Comparison of ENCODE assay signal across 12 cellular contexts in the genomic region with DNA sequence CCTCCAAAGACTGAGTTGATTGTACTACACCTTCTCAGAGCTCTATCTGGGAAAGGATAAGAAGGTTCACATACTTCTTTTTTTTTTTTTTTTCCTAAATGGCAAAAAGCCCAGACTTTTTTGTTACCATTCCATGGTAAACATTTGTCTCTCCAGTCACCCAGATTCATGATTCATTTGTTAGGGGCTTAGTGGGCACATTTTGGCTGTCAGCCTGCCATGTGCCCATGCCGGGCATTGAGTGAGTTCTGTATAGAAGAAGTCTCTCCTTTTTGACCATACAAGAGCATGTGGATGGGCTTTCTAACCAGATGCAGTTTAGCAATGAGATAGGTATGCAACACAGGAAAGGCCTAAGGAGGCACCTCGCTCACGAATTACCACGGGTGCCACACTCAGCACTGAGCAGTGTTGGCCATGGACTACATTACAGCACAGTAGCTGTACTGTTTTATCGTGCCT.
DNase-seq lines count a peak whose midpoint lies in the region; ATAC-seq and TF ChIP-seq lines count a peak whose summit lies in the region.
"Had no signal": no experiment of that assay in that cellular context is flagged by ENCODE, and none has a peak within 500 bp of the region (broad histone marks: within the 10 kb centered on the region; RNA-seq: fewer than 3 reads in every experiment).

No MANE protein-coding gene starts in this region.

- no peaks in the 10 kb centered on the region for H3K36me3 ChIP-seq in GM23338 (ENCODE audit: insufficient read depth)
- H3K36me3 ChIP-seq in SK-N-SH (replicated peaks in 1 of 2; ENCODE audit: control insufficient read depth in 1 of 2, insufficient read depth in 2 of 2, low read length in 1 of 2): no peaks in the 10 kb centered on the region
- H3K36me3 ChIP-seq in skeletal muscle satellite cell (ENCODE audit: insufficient read depth, low read length): no peaks in the 10 kb centered on the region
- H3K36me3 ChIP-seq in tibial nerve: no peaks in the 10 kb centered on the region
- H3K36me3 ChIP-seq: right atrium auricular region had no signal

- no peak overlapping the region for H3K27ac Mint-ChIP-seq in GM23338
- no peak overlapping the region for H3K27ac Mint-ChIP-seq in progenitor cell of endocrine pancreas

- H3K9me2 ChIP-seq in GM23338 (ENCODE audit: insufficient read depth) (peaks cover 15% of the 10 kb centered on the region), SK-N-SH (no peaks in the 10 kb centered on the region)

- no peak for TF ChIP-seq RAD21 in SK-N-SH (IDR thresholded peaks at IDR 0.05; ENCODE audit: low read length)

- H3K9me3 ChIP-seq in SK-N-SH (no peaks in the 10 kb centered on the region), skeletal muscle satellite cell (replicated peaks; ENCODE audit: low read length) (no peaks in the 10 kb centered on the region), tibial nerve (peaks cover 0 to 4% (median 0%) of the 10 kb centered on the region in 4 donors)
- H3K9me3 ChIP-seq: right atrium auricular region had no signal

- peaks cover 2% of the 10 kb centered on the region for H3K27me3 Mint-ChIP-seq in GM23338 (ENCODE audit: insufficient read depth, low read depth, poor library complexity)
- H3K27me3 Mint-ChIP-seq in progenitor cell of endocrine pancreas: no peaks in the 10 kb centered on the region

- no peak for TF ChIP-seq POLR2A in tibial nerve (IDR thresholded peaks at IDR 0.05)

- H3F3A ChIP-seq in GM23338 (replicated peaks; ENCODE audit: low read depth): no peaks in the 10 kb centered on the region
- H3F3A ChIP-seq in SK-N-SH (replicated peaks; ENCODE audit: insufficient read depth): peaks cover 19% of the 10 kb centered on the region

- peaks cover 18% of the 10 kb centered on the region for H3K9me3 Mint-ChIP-seq in GM23338
- peaks cover 4% of the 10 kb centered on the region for H3K9me3 Mint-ChIP-seq in progenitor cell of endocrine pancreas (ENCODE audit: low read depth)

- H3K27me3 ChIP-seq in GM23338 (ENCODE audit: insufficient read depth) (no peaks in the 10 kb centered on the region), SK-N-SH (ENCODE audit: insufficient read depth) (no peaks in the 10 kb centered on the region), skeletal muscle satellite cell (ENCODE audit: control insufficient read depth, insufficient read depth, low read length) (no peaks in the 10 kb centered on the region), tibial nerve (no peaks in the 10 kb centered on the region)
- H3K27me3 ChIP-seq: right atrium auricular region had no signal

- peak in 1 of 2 experiments; percentile 80; a peak in 2 of 4 replicates for TF ChIP-seq EP300 in SK-N-SH (IDR thresholded peaks at IDR 0.05; ENCODE audit: borderline replicate concordance in 1 of 2, low read depth in 1 of 2, low read length in 1 of 2)
- TF ChIP-seq EP300 in tibial nerve (IDR thresholded peaks at IDR 0.05): no peak

- H3K4me2 ChIP-seq in GM23338 (no peak overlapping the region), SK-N-SH (peak overlapping the region; percentile 45), skeletal muscle satellite cell (ENCODE audit: low read length) (peak overlapping the region; percentile 32)

- DNase-seq in GM23338 (ENCODE audit: low spot score): no peak
- no peak for DNase-seq in SK-N-SH
- peak; percentile 53 for DNase-seq in fibroblast of gingiva (ENCODE audit: low read depth)
- no peak for DNase-seq in NCI-H1436 treated with DMSO at 0.1 percent for 48 hours (lab: John Stamatoyannopoulos, UW)
- no peak for DNase-seq in effector CD8-positive, alpha-beta T cell (lab: John Stamatoyannopoulos, UW)
- DNase-seq in progenitor cell of endocrine pancreas (ENCODE audit: low spot score, unreplicated experiment): no peak
- no peak for DNase-seq in tibial nerve (ENCODE audit: low spot score in 2 of 2)
- DNase-seq: activated CD8-positive, alpha-beta memory T cell treated with anti-CD3 and anti-CD28 coated beads for 24 hours; NCI-H510A treated with DMSO at 0.1 percent for 48 hours had no signal

- no peak for TF ChIP-seq CTCF in GM23338 (conservative IDR thresholded peaks at IDR 0.05; ENCODE audit: low read depth in 2 of 2)
- TF ChIP-seq CTCF in SK-N-SH (IDR thresholded peaks at IDR 0.05): no peak
- no peak for TF ChIP-seq CTCF in progenitor cell of endocrine pancreas (IDR thresholded peaks at IDR 0.05; ENCODE audit: unreplicated experiment)
- TF ChIP-seq CTCF in tibial nerve (IDR thresholded peaks at IDR 0.05): no peak

- H3K4me1 ChIP-seq in GM23338 (ENCODE audit: insufficient read depth): no peaks in the 10 kb centered on the region
- H3K4me1 ChIP-seq in SK-N-SH (ENCODE audit: control insufficient read depth in 1 of 2, insufficient read depth in 2 of 2, low read depth in 1 of 2, low read length in 1 of 2): peaks cover 0 to 7% of the 10 kb centered on the region in 2 experiments; a peak in 1 of 4 replicates
- H3K4me1 ChIP-seq in skeletal muscle satellite cell (ENCODE audit: control insufficient read depth, insufficient read depth, low read length): peaks cover 20% of the 10 kb centered on the region
- no peaks in the 10 kb centered on the region for H3K4me1 ChIP-seq in tibial nerve
- H3K4me1 ChIP-seq: right atrium auricular region had no signal

- H3K4me1 Mint-ChIP-seq in GM23338 (no peaks in the 10 kb centered on the region), progenitor cell of endocrine pancreas (ENCODE audit: low read depth) (no peaks in the 10 kb centered on the region)

- H3K79me2 ChIP-seq in GM23338 (replicated peaks; ENCODE audit: insufficient read depth) (no peaks in the 10 kb centered on the region), SK-N-SH (ENCODE audit: insufficient read depth) (no peaks in the 10 kb centered on the region)

- H3K36me3 Mint-ChIP-seq in GM23338 (ENCODE audit: low read depth): peaks cover 12% of the 10 kb centered on the region
- no peaks in the 10 kb centered on the region for H3K36me3 Mint-ChIP-seq in progenitor cell of endocrine pancreas (ENCODE audit: insufficient read depth)

- ATAC-seq in GM23338: no peak

- POLR2A ChIA-PET in SK-N-SH (lab: Yijun Ruan, JAX): no interaction called here

- H3K27ac ChIP-seq in GM23338 (ENCODE audit: low read depth) (no peak overlapping the region), SK-N-SH (ENCODE audit: low read depth in 2 of 2, low read length in 1 of 2) (peak overlapping the region; percentile 70 to 71; a peak in 3 of 4 replicates), tibial nerve (no peak overlapping the region)
- H3K27ac ChIP-seq: right atrium auricular region had no signal

- H3K9ac ChIP-seq in SK-N-SH (no peak overlapping the region; the same call in 1 of the 2 replicates), skeletal muscle satellite cell (ENCODE audit: low read depth, low read length) (peak overlapping the region; percentile 39)

- H4K20me1 ChIP-seq in GM23338 (replicated peaks; ENCODE audit: insufficient read depth) (no peaks in the 10 kb centered on the region), SK-N-SH (ENCODE audit: insufficient read depth) (no peaks in the 10 kb centered on the region)

- 8% methylated on average over 5 of the region's 5 CpGs for WGBS in SK-N-SH (ENCODE audit: low lambda C conversion rate)
- 62 to 78% methylated on average over 5 of the region's 5 CpGs for WGBS in tibial nerve, 2 donors

- CTCF ChIA-PET in SK-N-SH (lab: Yijun Ruan, JAX): no interaction called here

- H2AFZ ChIP-seq in GM23338: peak overlapping the region; percentile 8; the same call in 1 of the 2 replicates
- no peak overlapping the region; the same call in 1 of the 2 replicates for H2AFZ ChIP-seq in SK-N-SH (ENCODE audit: low read depth)

- H3K4me3 ChIP-seq in GM23338 (no peak overlapping the region), SK-N-SH (ENCODE audit: low read depth in 2 of 2, low read length in 1 of 2) (no peak overlapping the region), skeletal muscle satellite cell (ENCODE audit: low read length) (peak overlapping the region; percentile 11), tibial nerve (no peak overlapping the region)
- H3K4me3 ChIP-seq: lung, right atrium auricular region had no signal

- H3K4me3 Mint-ChIP-seq in GM23338: no peak overlapping the region
- no peak overlapping the region for H3K4me3 Mint-ChIP-seq in progenitor cell of endocrine pancreas (ENCODE audit: low read depth)

TF ChIP-seq in GM23338, 12 proteins besides CTCF, POLR2A, EP300 and RAD21 (continues in another document):
- TF ChIP-seq, protein P1, sequence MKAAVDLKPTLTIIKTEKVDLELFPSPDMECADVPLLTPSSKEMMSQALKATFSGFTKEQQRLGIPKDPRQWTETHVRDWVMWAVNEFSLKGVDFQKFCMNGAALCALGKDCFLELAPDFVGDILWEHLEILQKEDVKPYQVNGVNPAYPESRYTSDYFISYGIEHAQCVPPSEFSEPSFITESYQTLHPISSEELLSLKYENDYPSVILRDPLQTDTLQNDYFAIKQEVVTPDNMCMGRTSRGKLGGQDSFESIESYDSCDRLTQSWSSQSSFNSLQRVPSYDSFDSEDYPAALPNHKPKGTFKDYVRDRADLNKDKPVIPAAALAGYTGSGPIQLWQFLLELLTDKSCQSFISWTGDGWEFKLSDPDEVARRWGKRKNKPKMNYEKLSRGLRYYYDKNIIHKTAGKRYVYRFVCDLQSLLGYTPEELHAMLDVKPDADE (IDR thresholded peaks at IDR 0.05): no peak
- TF ChIP-seq STAT1 (IDR thresholded peaks at IDR 0.05; ENCODE audit: unreplicated experiment) (no peak), ZNF331 (CRISPR knock-in tag; IDR thresholded peaks at IDR 0.05; ENCODE audit: low read depth) (no peak)

TF ChIP-seq in SK-N-SH, 30 proteins besides CTCF, POLR2A, EP300 and RAD21 (continues in another document):
- TF ChIP-seq FOSL2 (IDR thresholded peaks at IDR 0.05; ENCODE audit: borderline replicate concordance, low read depth): peak; percentile 75
- TF ChIP-seq TEAD4 (IDR thresholded peaks at IDR 0.05; ENCODE audit: borderline replicate concordance, insufficient read depth): peak; percentile 72; the same call in 1 of the 2 replicates
- TF ChIP-seq, protein P2, sequence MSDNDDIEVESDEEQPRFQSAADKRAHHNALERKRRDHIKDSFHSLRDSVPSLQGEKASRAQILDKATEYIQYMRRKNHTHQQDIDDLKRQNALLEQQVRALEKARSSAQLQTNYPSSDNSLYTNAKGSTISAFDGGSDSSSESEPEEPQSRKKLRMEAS (IDR thresholded peaks at IDR 0.05; ENCODE audit: low read depth): peak; percentile 92
- TF ChIP-seq GABPA (IDR thresholded peaks at IDR 0.05; ENCODE audit: low read depth): no peak
- no peak for TF ChIP-seq GATA2 (CRISPR knock-in tag; IDR thresholded peaks at IDR 0.05)
- no peak for TF ChIP-seq CHD2 (IDR thresholded peaks at IDR 0.05; ENCODE audit: low read length, partially characterized antibody)
- TF ChIP-seq NFIC (IDR thresholded peaks at IDR 0.05; ENCODE audit: borderline replicate concordance): peak; percentile 93
- peak; percentile 89 for TF ChIP-seq TCF12 (IDR thresholded peaks at IDR 0.05)

Comparison
In these comparisons a context has a peak if more than half of its experiments do, and no peak if none do; other contexts are left out.
1. H3K27ac ChIP-seq: peak in SK-N-SH (2 of 2); none in GM23338 (single experiment) and tibial nerve (0 of 4).